Comparison of ENCODE assay signal across 13 cellular contexts in genomic region chr22:23137468-23137867, GRCh38. TPM values are rescaled to one million over a fixed set of nuclear protein-coding genes. Genes with fewer than 3 reads are reported as not detected.
A peak's percentile ranks its signal among the peaks of the same experiment; 100 is the strongest.
DNase-seq lines count a peak whose midpoint lies in the region; ATAC-seq, FAIRE-seq and TF ChIP-seq lines count a peak whose summit lies in the region.
"Had no signal": no experiment of that assay in that cellular context is flagged by ENCODE, and none has a peak within 500 bp of the region (broad histone marks: within the 10 kb centered on the region; RNA-seq: fewer than 3 reads in every experiment).

No MANE protein-coding gene starts in this region.

- no peak overlapping the region for H4K8ac ChIP-seq in neuronal stem cell (ENCODE audit: low read depth, low read length)

- no peak overlapping the region for H3K4me2 ChIP-seq in neuronal stem cell (ENCODE audit: insufficient read depth, low read length, poor library complexity, severe bottlenecking)

- H2BK5ac ChIP-seq in neuronal stem cell (ENCODE audit: low read length) = no peak overlapping the region

- no peak overlapping the region for H3K14ac ChIP-seq in neuronal stem cell (ENCODE audit: low read length)

- H3K9ac ChIP-seq in neuronal stem cell (ENCODE audit: low read depth, low read length, poor library complexity) = no peak overlapping the region

- peak overlapping the region; percentile 39 for H3K4me3 ChIP-seq in CD4-positive, CD25-positive, alpha-beta regulatory T cell (ENCODE audit: low read depth, low read length)
- H3K4me3 ChIP-seq in GM12865 (ENCODE audit: low read depth, low read length) (peak overlapping the region; percentile 30), neuronal stem cell (ENCODE audit: low read length in 2 of 2) (no peak overlapping the region), body of pancreas (no peak overlapping the region)

- H2BK12ac ChIP-seq in neuronal stem cell (ENCODE audit: low read length) = no peak overlapping the region

- TF ChIP-seq CTCF in GM12865 (IDR thresholded peaks at IDR 0.05; ENCODE audit: insufficient read depth, low read depth, low read length, missing control alignments) (no peak), body of pancreas (IDR thresholded peaks at IDR 0.05) (no peak), omental fat pad (IDR thresholded peaks at IDR 0.05) (no peak)

- H3K27me3 Mint-ChIP-seq in CD4-positive, CD25-positive, alpha-beta regulatory T cell = peaks cover 6% of the 10 kb centered on the region
- H3K27me3 Mint-ChIP-seq in activated T-helper 17 cell treated with anti-CD3 and anti-CD28 coated beads, Interleukin-2, amount 50 U/mL, for 72 hours = no peaks in the 10 kb centered on the region

- H3K36me3 ChIP-seq in CD4-positive, CD25-positive, alpha-beta regulatory T cell (ENCODE audit: control insufficient read depth, insufficient read depth, low read length) = no peaks in the 10 kb centered on the region
- no peaks in the 10 kb centered on the region for H3K36me3 ChIP-seq in neuronal stem cell (replicated peaks in 1 of 2; ENCODE audit: control insufficient read depth in 2 of 2, insufficient read depth in 2 of 2, low read length in 2 of 2)
- H3K36me3 ChIP-seq in body of pancreas (replicated peaks in 1 of 2; ENCODE audit: insufficient read depth in 1 of 2, low read depth in 2 of 2) = no peaks in the 10 kb centered on the region
- H3K36me3 ChIP-seq: brain microvascular endothelial cell had no signal

- no peaks in the 10 kb centered on the region for H3K9me3 Mint-ChIP-seq in CD4-positive, CD25-positive, alpha-beta regulatory T cell
- no peaks in the 10 kb centered on the region for H3K9me3 Mint-ChIP-seq in activated T-helper 17 cell treated with anti-CD3 and anti-CD28 coated beads, Interleukin-2, amount 50 U/mL, for 72 hours

- no peak overlapping the region for H3K23ac ChIP-seq in neuronal stem cell (ENCODE audit: low read depth, low read length, poor library complexity)

- WGBS in neuronal stem cell (ENCODE audit: extremely low coverage in 2 of 2, insufficient read length in 2 of 2, insufficient replicate concordance in 1 of 2), 2 donors = no CpG with 5 or more reads among the region's 3 CpGs
- WGBS in body of pancreas, 2 donors = 51 to 60% methylated on average over 3 of the region's 3 CpGs

- H2BK120ac ChIP-seq in neuronal stem cell (ENCODE audit: low read depth, low read length) = no peak overlapping the region

- no peaks in the 10 kb centered on the region for H3K27me3 ChIP-seq in CD4-positive, CD25-positive, alpha-beta regulatory T cell (ENCODE audit: control insufficient read depth, insufficient read depth, low read length)
- no peaks in the 10 kb centered on the region for H3K27me3 ChIP-seq in neuronal stem cell (ENCODE audit: control insufficient read depth in 3 of 3, insufficient read depth in 3 of 3, low read depth in 1 of 3, low read length in 3 of 3)
- H3K27me3 ChIP-seq in body of pancreas = no peaks in the 10 kb centered on the region

- peaks cover 7 to 57% (median 23%) of the 10 kb centered on the region in 4 donors for H3K4me1 Mint-ChIP-seq in CD4-positive, CD25-positive, alpha-beta regulatory T cell
- H3K4me1 Mint-ChIP-seq in activated T-helper 17 cell treated with anti-CD3 and anti-CD28 coated beads, Interleukin-2, amount 50 U/mL, for 72 hours = peaks cover 8% of the 10 kb centered on the region

- no peak for TF ChIP-seq POLR2A in body of pancreas (IDR thresholded peaks at IDR 0.05)
- TF ChIP-seq POLR2A in GM12891 (IDR thresholded peaks at IDR 0.05; ENCODE audit: low read depth, low read length) = no peak

- H3K9me3 ChIP-seq in CD4-positive, CD25-positive, alpha-beta regulatory T cell (ENCODE audit: control insufficient read depth in 2 of 2, low read length in 2 of 2) = no peaks in the 10 kb centered on the region
- no peaks in the 10 kb centered on the region for H3K9me3 ChIP-seq in neuronal stem cell (replicated peaks in 1 of 2; ENCODE audit: control insufficient read depth in 2 of 2, insufficient read depth in 1 of 2, low read depth in 1 of 2, low read length in 2 of 2)
- H3K9me3 ChIP-seq in body of pancreas = no peaks in the 10 kb centered on the region

- ATAC-seq in CD4-positive, CD25-positive, alpha-beta regulatory T cell (ENCODE audit: low read depth in 2 of 2) = no peak
- ATAC-seq in activated T-helper 17 cell treated with anti-CD3 and anti-CD28 coated beads, Interleukin-2, amount 50 U/mL, for 72 hours (replicated peaks) = no peak
- ATAC-seq in body of pancreas (no peak), omental fat pad (ENCODE audit: low FRiP score) (no peak)

- intact Hi-C loops in body of pancreas (cut with DNase I) = no loop called here

- no peak for FAIRE-seq in GM12891 (lab: Jason Lieb, UNC)

- H2AFZ ChIP-seq in neuronal stem cell (ENCODE audit: low read length) = peak overlapping the region; percentile 38

- H2AK5ac ChIP-seq in neuronal stem cell (ENCODE audit: low read depth, low read length) = no peak overlapping the region

- no peaks in the 10 kb centered on the region for H3K36me3 Mint-ChIP-seq in CD4-positive, CD25-positive, alpha-beta regulatory T cell
- no peaks in the 10 kb centered on the region for H3K36me3 Mint-ChIP-seq in activated T-helper 17 cell treated with anti-CD3 and anti-CD28 coated beads, Interleukin-2, amount 50 U/mL, for 72 hours (ENCODE audit: low read depth)

- H3K4me1 ChIP-seq in CD4-positive, CD25-positive, alpha-beta regulatory T cell (ENCODE audit: control insufficient read depth, insufficient read depth, low read length, poor library complexity, severe bottlenecking) = peaks cover 36% of the 10 kb centered on the region
- H3K4me1 ChIP-seq in neuronal stem cell (ENCODE audit: control insufficient read depth in 2 of 2, insufficient read depth in 1 of 2, low read depth in 1 of 2, low read length in 2 of 2) (peaks cover 5 to 14% of the 10 kb centered on the region in 2 donors), body of pancreas (peaks cover 10% of the 10 kb centered on the region)

- peak overlapping the region; percentile 71 for H3K27ac ChIP-seq in CD4-positive, CD25-positive, alpha-beta regulatory T cell (ENCODE audit: insufficient read depth, low read length, poor library complexity, severe bottlenecking)
- H3K27ac ChIP-seq in neuronal stem cell (replicated peaks; ENCODE audit: low read length) (no peak overlapping the region), body of pancreas (no peak overlapping the region)
- H3K27ac ChIP-seq: brain microvascular endothelial cell, C4-2B had no signal

- no peak overlapping the region for H3K4ac ChIP-seq in neuronal stem cell (ENCODE audit: low read length)

- no peaks in the 10 kb centered on the region for H3K79me1 ChIP-seq in neuronal stem cell (ENCODE audit: low read depth, low read length)

- peak overlapping the region in 3 of 4 donors; percentile 73 to 83 (median 73) for H3K4me3 Mint-ChIP-seq in CD4-positive, CD25-positive, alpha-beta regulatory T cell
- H3K4me3 Mint-ChIP-seq in activated T-helper 17 cell treated with anti-CD3 and anti-CD28 coated beads, Interleukin-2, amount 50 U/mL, for 72 hours = peak overlapping the region; percentile 61

- no peak for DNase-seq in CD4-positive, CD25-positive, alpha-beta regulatory T cell
- DNase-seq in GM12865 (ENCODE audit: low read depth) = no peak
- no peak for DNase-seq in neuronal stem cell (ENCODE audit: low spot score)
- no peak for DNase-seq in body of pancreas
- DNase-seq in omental fat pad (ENCODE audit: low spot score) = no peak
- DNase-seq in GM12891 (ENCODE audit: insufficient read length, low spot score) = no peak
- DNase-seq: brain microvascular endothelial cell, HCEC 1CT, NCI-H2081 treated with DMSO at 0.1 percent for 48 hours, NCI-H774, SHP77 treated with DMSO at 0.1 percent for 48 hours had no signal

- no peak overlapping the region for H2BK15ac ChIP-seq in neuronal stem cell (ENCODE audit: low read length)

- H4K91ac ChIP-seq in neuronal stem cell (ENCODE audit: low read depth, low read length, poor library complexity) = no peak overlapping the region

- peak overlapping the region; percentile 93 to 99 (median 94) for H3K27ac Mint-ChIP-seq in CD4-positive, CD25-positive, alpha-beta regulatory T cell
- H3K27ac Mint-ChIP-seq in activated T-helper 17 cell treated with anti-CD3 and anti-CD28 coated beads, Interleukin-2, amount 50 U/mL, for 72 hours = peak overlapping the region; percentile 93

- no peak overlapping the region for H3K18ac ChIP-seq in neuronal stem cell (ENCODE audit: low read length)

TF ChIP-seq in GM12891, 5 proteins besides CTCF, POLR2A, EP300 and RAD21:
- TF ChIP-seq POLR2AphosphoS5 (IDR thresholded peaks at IDR 0.05; ENCODE audit: low read depth, low read length) = no peak
- TF ChIP-seq SPI1 (IDR thresholded peaks at IDR 0.05; ENCODE audit: low read depth, low read length) = no peak

RNA-seq across cellular contexts. Expression of gene RSPH14, which starts 4.3 kb away (rescaled TPM):
- total RNA-seq in CD4-positive, CD25-positive, alpha-beta regulatory T cell = not detected
- polyA plus RNA-seq in CD4-positive, CD25-positive, alpha-beta regulatory T cell = under 1 TPM in 2 of 4 donors, not detected in 2; 0.15 to 0.29 TPM
- not detected for total RNA-seq in activated T-helper 17 cell treated with anti-CD3 and anti-CD28 coated beads, Interleukin-2, amount 50 U/mL, for 72 hours
- polyA plus RNA-seq in neuronal stem cell (2013, experiment 1 of 2) = 2.0 TPM
- 2.2 TPM for polyA plus RNA-seq in neuronal stem cell (2013, experiment 2 of 2)
- under 1 TPM; 0.26 to 0.33 TPM for total RNA-seq in body of pancreas
- 1 to 10 TPM in 1 of 4 donors, not detected in 3; 1.3 TPM for total RNA-seq in omental fat pad
- 0.72 TPM for polyA plus RNA-seq in GM12891 (2012; ENCODE audit: low read depth, missing spikeins)

RNA-seq across cellular contexts. Expression of gene RAB36, which starts 7.8 kb away (rescaled TPM):
- total RNA-seq in CD4-positive, CD25-positive, alpha-beta regulatory T cell = 0.17 TPM
- polyA plus RNA-seq in CD4-positive, CD25-positive, alpha-beta regulatory T cell = under 1 TPM in 3 of 4 donors, not detected in 1; 0.42 to 0.61 (median 0.56) TPM
- total RNA-seq in activated T-helper 17 cell treated with anti-CD3 and anti-CD28 coated beads, Interleukin-2, amount 50 U/mL, for 72 hours = under 1 TPM; 0.61 to 0.80 TPM
- 4.5 TPM for polyA plus RNA-seq in neuronal stem cell (2013, experiment 1 of 2)
- 4.5 TPM for polyA plus RNA-seq in neuronal stem cell (2013, experiment 2 of 2)
- total RNA-seq in body of pancreas = 1 to 10 TPM; 1.3 to 3.1 TPM
- 1 to 10 TPM; 1.6 to 5.7 (median 2.9) TPM for total RNA-seq in omental fat pad
- 0.15 TPM for polyA plus RNA-seq in GM12891 (2012; ENCODE audit: low read depth, missing spikeins)

RNA-seq across cellular contexts. Expression of gene BCR, which starts 42.8 kb away (rescaled TPM):
- total RNA-seq in CD4-positive, CD25-positive, alpha-beta regulatory T cell = 66.3 TPM
- polyA plus RNA-seq in CD4-positive, CD25-positive, alpha-beta regulatory T cell = 1 to 10 TPM; 2.6 to 7.1 (median 2.8) TPM
- 10 to 100 TPM; 43.3 to 50.3 TPM for total RNA-seq in activated T-helper 17 cell treated with anti-CD3 and anti-CD28 coated beads, Interleukin-2, amount 50 U/mL, for 72 hours
- 20.8 TPM for polyA plus RNA-seq in neuronal stem cell (2013, experiment 1 of 2)
- polyA plus RNA-seq in neuronal stem cell (2013, experiment 2 of 2) = 19.8 TPM
- 10 to 100 TPM; 28.3 to 71.2 TPM for total RNA-seq in body of pancreas
- total RNA-seq in omental fat pad = 100 to 1,000 TPM in 1 of 4 donors, 10 to 100 TPM in 3; 34.8 to 128 (median 51.4) TPM
- 12.5 TPM for polyA plus RNA-seq in GM12891 (2012; ENCODE audit: low read depth, missing spikeins)

Comparison
In these comparisons a context has a peak if more than half of its experiments do, and no peak if none do; other contexts are left out.
1. H3K4me3 ChIP-seq: peak in CD4-positive, CD25-positive, alpha-beta regulatory T cell (single experiment) and GM12865 (single experiment); none in neuronal stem cell (0 of 2) and body of pancreas (0 of 2).